In genomic region chr11:84398017-84398626, GRCh38 we compare ENCODE assay signal across 9 cellular contexts.
DNase-seq lines count a peak whose midpoint lies in the region; ATAC-seq and TF ChIP-seq lines count a peak whose summit lies in the region.
"Had no signal": no experiment of that assay in that cellular context is flagged by ENCODE, and none has a peak within 500 bp of the region (broad histone marks: within the 10 kb centered on the region; RNA-seq: fewer than 3 reads in every experiment).

No MANE protein-coding gene starts in this region.

- peak; percentile 36 for TF ChIP-seq RAD21 in Ishikawa (IDR thresholded peaks at IDR 0.05; ENCODE audit: low read depth)

- no peaks in the 10 kb centered on the region for H3K4me1 Mint-ChIP-seq in activated CD8-positive, alpha-beta T cell treated with anti-CD3 and anti-CD28 coated beads, Interleukin-2, amount 10 ng/mL, durations not matched to agents 7 days and 5 days (ENCODE audit: low read depth)

- no peak for ATAC-seq in GM21381 (IDR thresholded peaks at IDR 0.05; ENCODE audit: unreplicated experiment)
- ATAC-seq in activated CD8-positive, alpha-beta T cell treated with anti-CD3 and anti-CD28 coated beads, Interleukin-2, amount 10 ng/mL, durations not matched to agents 7 days and 5 days, result no peak
- ATAC-seq in HG03469 (IDR thresholded peaks at IDR 0.05; ENCODE audit: unreplicated experiment), result no peak
- ATAC-seq in HG02763 (IDR thresholded peaks at IDR 0.05; ENCODE audit: unreplicated experiment), result no peak

- CTCF ChIA-PET in activated CD8-positive, alpha-beta T cell treated with anti-CD3 and anti-CD28 coated beads, Interleukin-2, amount 10 ng/mL, durations not matched to agents 7 days and 5 days (lab: Charles Lee), result no interaction called here

- H3K9me3 Mint-ChIP-seq in activated CD8-positive, alpha-beta T cell treated with anti-CD3 and anti-CD28 coated beads, Interleukin-2, amount 10 ng/mL, durations not matched to agents 7 days and 5 days (ENCODE audit: insufficient read depth), result no peaks in the 10 kb centered on the region

- POLR2A ChIA-PET in activated CD8-positive, alpha-beta T cell treated with anti-CD3 and anti-CD28 coated beads, Interleukin-2, amount 10 ng/mL, durations not matched to agents 7 days and 5 days (lab: Charles Lee), result no interaction called here

- no peak overlapping the region for H3K27ac Mint-ChIP-seq in activated CD8-positive, alpha-beta T cell treated with anti-CD3 and anti-CD28 coated beads, Interleukin-2, amount 10 ng/mL, durations not matched to agents 7 days and 5 days

- no peak for TF ChIP-seq EP300 in Ishikawa (IDR thresholded peaks at IDR 0.05; ENCODE audit: borderline replicate concordance)

- no peaks in the 10 kb centered on the region for H3K36me3 Mint-ChIP-seq in activated CD8-positive, alpha-beta T cell treated with anti-CD3 and anti-CD28 coated beads, Interleukin-2, amount 10 ng/mL, durations not matched to agents 7 days and 5 days (ENCODE audit: low read depth)

- H3K27me3 Mint-ChIP-seq in activated CD8-positive, alpha-beta T cell treated with anti-CD3 and anti-CD28 coated beads, Interleukin-2, amount 10 ng/mL, durations not matched to agents 7 days and 5 days (ENCODE audit: low read depth), result no peaks in the 10 kb centered on the region

- DNase-seq in D341Med (ENCODE audit: low spot score) (peak; percentile 58), SK-MEL-5 (ENCODE audit: low read depth, low spot score) (peak; percentile 39), left kidney (ENCODE audit: low read depth, low spot score) (peak; percentile 53)
- no peak for DNase-seq in activated CD8-positive, alpha-beta T cell treated with anti-CD3 and anti-CD28 coated beads, Interleukin-2, amount 10 ng/mL, durations not matched to agents 7 days and 5 days
- DNase-seq: activated naive CD4-positive, alpha-beta T cell treated with Interleukin-2 at 50 U/mL for 16 hours had no signal

- in situ Hi-C loops in SK-MEL-5 (cut with HindIII; ENCODE audit: low pct_unique_long_range_greater_than_20kb, low sequenced_read_pairs), result no loop called here

- no peak overlapping the region for H3K4me3 Mint-ChIP-seq in activated CD8-positive, alpha-beta T cell treated with anti-CD3 and anti-CD28 coated beads, Interleukin-2, amount 10 ng/mL, durations not matched to agents 7 days and 5 days

TF ChIP-seq in Ishikawa, 13 proteins besides CTCF, POLR2A, EP300 and RAD21:
- TF ChIP-seq CEBPB (IDR thresholded peaks at IDR 0.05) (no peak), EGR1 (IDR thresholded peaks at IDR 0.05) (no peak), CREB1 (IDR thresholded peaks at IDR 0.05; ENCODE audit: low read depth) (no peak), USF1 (IDR thresholded peaks at IDR 0.05) (no peak), MAX (IDR thresholded peaks at IDR 0.05) (no peak), YY1 (IDR thresholded peaks at IDR 0.05; ENCODE audit: low read depth) (no peak), TCF12 (IDR thresholded peaks at IDR 0.05; ENCODE audit: low read depth) (no peak), NFIC (IDR thresholded peaks at IDR 0.05) (no peak), FOXM1 (IDR thresholded peaks at IDR 0.05; ENCODE audit: borderline replicate concordance, low read depth) (no peak), TEAD4 (IDR thresholded peaks at IDR 0.05) (no peak), REST (IDR thresholded peaks at IDR 0.05; ENCODE audit: low read depth) (no peak), TAF1 (IDR thresholded peaks at IDR 0.05; ENCODE audit: low read depth) (no peak), ZBTB7A (IDR thresholded peaks at IDR 0.05; ENCODE audit: low read depth) (no peak)
